In genomic region chr22:19477321-19478085, GRCh38 we compare ENCODE assay signal across 8 cellular contexts. TPM values are rescaled to one million over a fixed set of nuclear protein-coding genes. Genes with fewer than 3 reads are reported as not detected.
A peak's percentile ranks its signal among the peaks of the same experiment; 100 is the strongest.
DNase-seq lines count a peak whose midpoint lies in the region; ATAC-seq and TF ChIP-seq lines count a peak whose summit lies in the region.

No MANE protein-coding gene starts in this region.

- H3K4me1 ChIP-seq in GM23248 (ENCODE audit: insufficient read depth) (peaks cover 11% of the 10 kb centered on the region; the same call in 1 of the 2 replicates), thoracic aorta (ENCODE audit: control insufficient read depth in 1 of 2, low read depth in 2 of 2) (peaks cover 16 to 17% of the 10 kb centered on the region in 2 donors)

- no peaks in the 10 kb centered on the region for H3K9me3 ChIP-seq in GM23248 (ENCODE audit: low read depth)
- no peaks in the 10 kb centered on the region for H3K9me3 ChIP-seq in thoracic aorta

- H3K27me3 ChIP-seq in GM23248 (replicated peaks; ENCODE audit: insufficient read depth) (no peaks in the 10 kb centered on the region), thoracic aorta (replicated peaks; ENCODE audit: insufficient read depth) (no peaks in the 10 kb centered on the region)

- peak overlapping the region; percentile 99 for H3K4me2 ChIP-seq in GM23248 (ENCODE audit: unreplicated experiment)

- H3K36me3 Mint-ChIP-seq in activated CD8-positive, alpha-beta T cell treated with anti-CD3 and anti-CD28 coated beads for 36 hours (ENCODE audit: low read depth), result peaks cover 28% of the 10 kb centered on the region
- H3K36me3 Mint-ChIP-seq in immature natural killer cell, result peaks cover 0 to 5% (median 0%) of the 10 kb centered on the region in 3 donors

- TF ChIP-seq CTCF in 22Rv1 (IDR thresholded peaks at IDR 0.05) (peak; percentile 47), thoracic aorta (IDR thresholded peaks at IDR 0.05) (no peak)
- TF ChIP-seq CTCF in activated CD8-positive, alpha-beta T cell treated with anti-CD3 and anti-CD28 coated beads for 36 hours (IDR thresholded peaks at IDR 0.05), result peak; percentile 32

- H4K20me1 ChIP-seq in GM23248 (ENCODE audit: insufficient read depth), result peaks cover 4% of the 10 kb centered on the region; the same call in 1 of the 2 replicates

- intact Hi-C loops in activated CD8-positive, alpha-beta T cell treated with anti-CD3 and anti-CD28 coated beads for 36 hours (cut with micrococcal nuclease), result no loop called here

- POLR2A ChIA-PET in activated CD8-positive, alpha-beta T cell treated with anti-CD3 and anti-CD28 coated beads for 36 hours (lab: Charles Lee), result interaction anchor here (0.6 to 1.5 kb wide), 7 partner anchors 17 to 523 kb away, joined by 3 to 13 read pairs (median 4); partner anchors contain the start of gene HIRA

- CTCF ChIA-PET in activated CD8-positive, alpha-beta T cell treated with anti-CD3 and anti-CD28 coated beads for 36 hours (lab: Charles Lee), result interaction anchor here (0.6 to 2.3 kb wide), 6 partner anchors 95 to 333 kb away, joined by 3 to 12 read pairs (median 4); partner anchors contain the start of genes ESS2 and SLC25A1

- no peak overlapping the region for H2AFZ ChIP-seq in GM23248

- in situ Hi-C loops in GM23248 (cut with MboI), result no loop called here

- H3K4me3 ChIP-seq in GM23248 (peak overlapping the region; percentile 83), thoracic aorta (peak overlapping the region; percentile 90)

- H3F3A ChIP-seq in GM23248 (ENCODE audit: insufficient read depth), result peaks cover 8% of the 10 kb centered on the region; the same call in 1 of the 2 replicates

- no peak for ATAC-seq in activated CD8-positive, alpha-beta T cell treated with anti-CD3 and anti-CD28 coated beads for 36 hours
- ATAC-seq in thoracic aorta (ENCODE audit: insufficient number of reproducible peaks, low FRiP score, low read depth), result no peak

- peak overlapping the region; percentile 99 for H3K4me3 Mint-ChIP-seq in activated CD8-positive, alpha-beta T cell treated with anti-CD3 and anti-CD28 coated beads for 36 hours
- peak overlapping the region; percentile 85 to 96 (median 91) for H3K4me3 Mint-ChIP-seq in immature natural killer cell

- no peaks in the 10 kb centered on the region for H3K9me3 Mint-ChIP-seq in activated CD8-positive, alpha-beta T cell treated with anti-CD3 and anti-CD28 coated beads for 36 hours
- no peaks in the 10 kb centered on the region for H3K9me3 Mint-ChIP-seq in immature natural killer cell

- H3K27ac ChIP-seq in 22Rv1 (peak overlapping the region; percentile 90), GM23248 (peak overlapping the region; percentile 96), thoracic aorta (peak overlapping the region in 1 of 2 donors; percentile 97)

- H3K36me3 ChIP-seq in GM23248 (ENCODE audit: low read depth) (peaks cover 10% of the 10 kb centered on the region; the same call in 1 of the 2 replicates), thoracic aorta (peaks cover 19% of the 10 kb centered on the region)

- DNase-seq in GM23248, result peak; percentile 68
- DNase-seq in activated CD8-positive, alpha-beta T cell treated with anti-CD3 and anti-CD28 coated beads for 36 hours, result no peak
- DNase-seq in immature natural killer cell, result peak in 1 of 3 donors; percentile 7
- DNase-seq in thoracic aorta (ENCODE audit: low spot score), result no peak
- no peak for DNase-seq in NCI-H510A (lab: John Stamatoyannopoulos, UW)
- no peak for DNase-seq in GM03348 (ENCODE audit: low spot score)
- DNase-seq in stimulated activated CD4-positive, alpha-beta T cell treated with anti-CD3 and anti-CD28 coated beads, Interleukin-2, amount 100 ng/mL, for 24 hours, result no peak

- WGBS in GM23248 (ENCODE audit: low coverage in 1 of 2, low lambda C conversion rate in 2 of 2, missing lambda C conversion rate in 2 of 2), 2 experiments, result 20 to 22% methylated on average over 5 of the region's 5 CpGs

- no peaks in the 10 kb centered on the region for H3K27me3 Mint-ChIP-seq in activated CD8-positive, alpha-beta T cell treated with anti-CD3 and anti-CD28 coated beads for 36 hours
- H3K27me3 Mint-ChIP-seq in immature natural killer cell (ENCODE audit: low read depth in 3 of 3), result peaks cover 6 to 8% (median 7%) of the 10 kb centered on the region in 3 donors

- H3K9ac ChIP-seq in GM23248, result peak overlapping the region; percentile 93

- H3K4me1 Mint-ChIP-seq in activated CD8-positive, alpha-beta T cell treated with anti-CD3 and anti-CD28 coated beads for 36 hours (ENCODE audit: low read depth), result peaks cover 26% of the 10 kb centered on the region
- H3K4me1 Mint-ChIP-seq in immature natural killer cell, result peaks cover 31 to 43% of the 10 kb centered on the region in 2 donors

- H3K27ac Mint-ChIP-seq in activated CD8-positive, alpha-beta T cell treated with anti-CD3 and anti-CD28 coated beads for 36 hours, result peak overlapping the region; percentile 82
- H3K27ac Mint-ChIP-seq in immature natural killer cell, result peak overlapping the region; percentile 70 to 100 (median 85)

- H3K79me2 ChIP-seq in GM23248 (ENCODE audit: insufficient read depth), result peaks cover 75% of the 10 kb centered on the region

- H3K9me2 ChIP-seq in GM23248 (ENCODE audit: insufficient read depth), result no peaks in the 10 kb centered on the region

RNA-seq across cellular contexts. Expression of gene UFD1, which starts 1.5 kb away (rescaled TPM):
- 55.2 and 61.2 TPM in 2 replicates for total RNA-seq in GM23248 (2014; rRNA removed; shearing (Covaris generic))
- 113 and 117 TPM in 2 replicates for polyA plus RNA-seq in GM23248 (2016; fragmentation: Nextera tagmentation; extraction: Ambion mirVana)
- total RNA-seq in activated CD8-positive, alpha-beta T cell treated with anti-CD3 and anti-CD28 coated beads for 36 hours, result 10 to 100 TPM; 65.0 to 78.0 TPM
- 100 to 1,000 TPM; 106 to 176 (median 142) TPM for polyA plus RNA-seq in immature natural killer cell
- 10 to 100 TPM; 32.0 to 32.5 TPM for total RNA-seq in thoracic aorta

RNA-seq across cellular contexts. Expression of gene CDC45, which starts 2.2 kb away (rescaled TPM):
- 9.5 TPM in 2 replicates for total RNA-seq in GM23248 (2014; rRNA removed; shearing (Covaris generic))
- polyA plus RNA-seq in GM23248 (2016; fragmentation: Nextera tagmentation; extraction: Ambion mirVana), result 10.1 and 10.6 TPM in 2 replicates
- 100 to 1,000 TPM; 109 to 111 TPM for total RNA-seq in activated CD8-positive, alpha-beta T cell treated with anti-CD3 and anti-CD28 coated beads for 36 hours
- 1 to 10 TPM in 2 of 3 donors, not detected in 1; 3.1 to 3.5 TPM for polyA plus RNA-seq in immature natural killer cell
- total RNA-seq in thoracic aorta, result under 1 TPM in 1 of 2 donors, not detected in 1; 0.99 TPM

RNA-seq across cellular contexts. Expression of gene C22orf39, which starts 30.0 kb away (rescaled TPM):
- 14.4 and 15.0 TPM in 2 replicates for total RNA-seq in GM23248 (2014; rRNA removed; shearing (Covaris generic))
- polyA plus RNA-seq in GM23248 (2016; fragmentation: Nextera tagmentation; extraction: Ambion mirVana) (21.3 and 22.8 TPM in 2 replicates), immature natural killer cell (10 to 100 TPM; 67.8 to 75.5 (median 71.0) TPM)
- total RNA-seq in activated CD8-positive, alpha-beta T cell treated with anti-CD3 and anti-CD28 coated beads for 36 hours, result 10 to 100 TPM; 26.9 to 29.8 TPM
- 10 to 100 TPM; 59.8 to 67.7 TPM for total RNA-seq in thoracic aorta

RNA-seq across cellular contexts. Expression of gene MRPL40, which starts 45.2 kb away (rescaled TPM):
- 27.3 and 37.6 TPM in 2 replicates for total RNA-seq in GM23248 (2014; rRNA removed; shearing (Covaris generic))
- polyA plus RNA-seq in GM23248 (2016; fragmentation: Nextera tagmentation; extraction: Ambion mirVana), result 80.8 and 81.9 TPM in 2 replicates
- 10 to 100 TPM; 39.8 to 40.9 TPM for total RNA-seq in activated CD8-positive, alpha-beta T cell treated with anti-CD3 and anti-CD28 coated beads for 36 hours
- 10 to 100 TPM; 64.7 to 85.1 (median 77.9) TPM for polyA plus RNA-seq in immature natural killer cell
- total RNA-seq in thoracic aorta, result 10 to 100 TPM in 1 of 2 donors, 1 to 10 TPM in 1; 6.8 to 19.2 TPM

RNA-seq across cellular contexts. Expression of gene HIRA, which starts 46.0 kb away (rescaled TPM):
- 18.6 and 24.2 TPM in 2 replicates for total RNA-seq in GM23248 (2014; rRNA removed; shearing (Covaris generic))
- polyA plus RNA-seq in GM23248 (2016; fragmentation: Nextera tagmentation; extraction: Ambion mirVana) (2.1 and 2.7 TPM in 2 replicates), immature natural killer cell (10 to 100 TPM in 1 of 3 donors, 1 to 10 TPM in 2; 4.3 to 11.5 (median 5.2) TPM)
- 10 to 100 TPM; 29.7 to 30.5 TPM for total RNA-seq in activated CD8-positive, alpha-beta T cell treated with anti-CD3 and anti-CD28 coated beads for 36 hours
- total RNA-seq in thoracic aorta, result 10 to 100 TPM; 23.8 to 25.7 TPM

Comparison
In these comparisons a context has a peak if more than half of its experiments do, and no peak if none do; other contexts are left out.
1. RNA of gene CDC45, which starts 2.2 kb away (total RNA-seq): 109 to 111 TPM in activated CD8-positive, alpha-beta T cell treated with anti-CD3 and anti-CD28 coated beads for 36 hours; 9.5 TPM in GM23248 and 0.99 TPM in thoracic aorta; every median in the first group is over 10 times any median in the second.